ENCODE assay signal across 8 cellular contexts in genomic region chr14:37230551-37231194, GRCh38. TPM values are rescaled to one million over a fixed set of nuclear protein-coding genes. Genes with fewer than 3 reads are reported as not detected.
DNase-seq lines count a peak whose midpoint lies in the region; ATAC-seq and TF ChIP-seq lines count a peak whose summit lies in the region.

No MANE protein-coding gene starts in this region.

- peaks cover under 1% of the 10 kb centered on the region for H3K79me1 ChIP-seq in H9 (ENCODE audit: insufficient read depth, low read depth, low read length, poor library complexity, severe bottlenecking)

- H3K9me3 ChIP-seq in H9 (ENCODE audit: control insufficient read depth, low read depth, low read length) = no peaks in the 10 kb centered on the region
- H3K9me3 ChIP-seq in SJCRH30 (replicated peaks) = no peaks in the 10 kb centered on the region
- H3K9me3 ChIP-seq in ovary = no peaks in the 10 kb centered on the region

- H3K18ac ChIP-seq in H9 (ENCODE audit: insufficient read length, low read depth, low read length) = no peak overlapping the region

- H4K5ac ChIP-seq in H9 (ENCODE audit: insufficient read length, low read depth, low read length) = no peak overlapping the region

- H4K20me1 ChIP-seq in H9 (ENCODE audit: control insufficient read depth, insufficient read depth, insufficient read length) = no peaks in the 10 kb centered on the region

- H3K9ac ChIP-seq in H9 (ENCODE audit: extremely low read depth, insufficient read length, low read length) = no peak overlapping the region

- H3K4me1 Mint-ChIP-seq in H9 = no peaks in the 10 kb centered on the region
- no peaks in the 10 kb centered on the region for H3K4me1 Mint-ChIP-seq in effector memory CD8-positive, alpha-beta T cell (ENCODE audit: low read depth in 2 of 2)

- H4K91ac ChIP-seq in H9 (ENCODE audit: insufficient read length, low read depth, low read length) = no peak overlapping the region

- no peak overlapping the region for H2BK20ac ChIP-seq in H9 (ENCODE audit: low read depth, low read length, poor library complexity, severe bottlenecking)

- H2BK5ac ChIP-seq in H9 (ENCODE audit: insufficient read length, low read length) = no peak overlapping the region

- H3K4me3 Mint-ChIP-seq in H9 = no peak overlapping the region
- no peak overlapping the region for H3K4me3 Mint-ChIP-seq in effector memory CD8-positive, alpha-beta T cell

- no peak overlapping the region for H3K4ac ChIP-seq in H9 (ENCODE audit: low read depth, low read length)

- no peak overlapping the region for H3K27ac ChIP-seq in H9 (ENCODE audit: insufficient read length, low read depth, low read length)
- H3K27ac ChIP-seq in SJCRH30 = no peak overlapping the region
- H3K27ac ChIP-seq in ovary = no peak overlapping the region

- H3K14ac ChIP-seq in H9 (ENCODE audit: insufficient read depth, low read length) = no peak overlapping the region

- H2AFZ ChIP-seq in H9 (ENCODE audit: low read length) = no peak overlapping the region

- H3K23ac ChIP-seq in H9 (ENCODE audit: insufficient read length, low read depth, low read length) = no peak overlapping the region

- no peak overlapping the region for H2AK5ac ChIP-seq in H9 (ENCODE audit: insufficient read length, low read length)

- H3T11ph ChIP-seq in H9 (ENCODE audit: low read length) = no peak overlapping the region

- H3K36me3 ChIP-seq in SJCRH30 (no peaks in the 10 kb centered on the region), ovary (no peaks in the 10 kb centered on the region)

- no peak overlapping the region for H3K56ac ChIP-seq in H9 (ENCODE audit: insufficient read length, low read depth, low read length)

- H3K4me2 ChIP-seq in H9 (ENCODE audit: insufficient read depth, insufficient read length, low read length) = no peak overlapping the region

- intact Hi-C loops in ovary (cut with DNase I) = no loop called here

- TF ChIP-seq POLR2A in ovary (IDR thresholded peaks at IDR 0.05) = no peak

- WGBS in H9 (ENCODE audit: extremely low coverage, insufficient read length, low lambda C conversion rate) = no CpG with 5 or more reads among the region's 5 CpGs
- WGBS in ovary, 3 donors = 56 to 59% (median 57%) methylated on average over 5 of the region's 5 CpGs

- TF ChIP-seq CTCF in H9 (conservative IDR thresholded peaks at IDR 0.05) (peak; percentile 92), ovary (IDR thresholded peaks at IDR 0.05) (peak; percentile 42 to 56 (median 55))

- no peak overlapping the region for H3K4me3 ChIP-seq in SJCRH30
- no peak overlapping the region for H3K4me3 ChIP-seq in ovary

- H3K36me3 Mint-ChIP-seq in H9 (ENCODE audit: insufficient read depth in 1 of 3, low read depth in 3 of 3) = peaks cover 4 to 9% (median 6%) of the 10 kb centered on the region in 3 experiments
- no peaks in the 10 kb centered on the region for H3K36me3 Mint-ChIP-seq in effector memory CD8-positive, alpha-beta T cell (ENCODE audit: insufficient read depth)

- no peaks in the 10 kb centered on the region for H3K27me3 Mint-ChIP-seq in H9 (ENCODE audit: low read depth)
- no peaks in the 10 kb centered on the region for H3K27me3 Mint-ChIP-seq in effector memory CD8-positive, alpha-beta T cell

- H2BK12ac ChIP-seq in H9 (ENCODE audit: insufficient read length, low read depth, low read length) = no peak overlapping the region

- H3K79me2 ChIP-seq in H9 (ENCODE audit: insufficient read depth, low read length) = peaks cover 2% of the 10 kb centered on the region; the same call in 1 of the 2 replicates

- no peaks in the 10 kb centered on the region for H3K23me2 ChIP-seq in H9 (ENCODE audit: insufficient read length, low read depth, low read length, poor library complexity, severe bottlenecking)

- H3K4me1 ChIP-seq in H9 (ENCODE audit: insufficient read depth, low read length) (no peaks in the 10 kb centered on the region), SJCRH30 (no peaks in the 10 kb centered on the region), ovary (ENCODE audit: insufficient read depth) (no peaks in the 10 kb centered on the region)

- H3K27me3 ChIP-seq in H9 (ENCODE audit: insufficient read depth, low read length) (no peaks in the 10 kb centered on the region), SJCRH30 (no peaks in the 10 kb centered on the region), ovary (no peaks in the 10 kb centered on the region)

- no peak overlapping the region for H4K8ac ChIP-seq in H9 (replicated peaks; ENCODE audit: insufficient read length, low read depth, low read length)

- peak; percentile 43 for DNase-seq in G401 (ENCODE audit: low spot score)
- DNase-seq in H9 = no peak
- peak; percentile 71 for DNase-seq in NCI-H1105 (lab: John Stamatoyannopoulos, UW)
- peak; percentile 19 to 77 for DNase-seq in SJCRH30
- peak; percentile 66 for DNase-seq in fibroblast of gingiva (ENCODE audit: low read depth)
- DNase-seq in ovary = no peak
- no peak for DNase-seq in effector memory CD8-positive, alpha-beta T cell

- no peak overlapping the region for H2BK15ac ChIP-seq in H9 (ENCODE audit: low read depth, low read length)

- in situ Hi-C loops in G401 (cut with HindIII; ENCODE audit: low sequenced_read_pairs) = no loop called here

- H2BK120ac ChIP-seq in H9 (ENCODE audit: low read depth, low read length, poor library complexity, severe bottlenecking) = no peak overlapping the region

- TF ChIP-seq EP300 in ovary (IDR thresholded peaks at IDR 0.05) = no peak

- no peak overlapping the region for H3K27ac Mint-ChIP-seq in H9
- H3K27ac Mint-ChIP-seq in effector memory CD8-positive, alpha-beta T cell = no peak overlapping the region

- peaks cover 5% of the 10 kb centered on the region in 2 experiments for H3K9me3 Mint-ChIP-seq in H9
- H3K9me3 Mint-ChIP-seq in effector memory CD8-positive, alpha-beta T cell = peaks cover 0 to 8% of the 10 kb centered on the region in 2 donors

- no peak for ATAC-seq in effector memory CD8-positive, alpha-beta T cell (replicated peaks)
- ATAC-seq in HG02571 (IDR thresholded peaks at IDR 0.05; ENCODE audit: unreplicated experiment) = no peak

RNA-seq across cellular contexts. Expression of gene MIPOL1, which starts 32.9 kb away (rescaled TPM):
- total RNA-seq in G401 (2014; rRNA removed; shearing (Covaris generic)) = 8.4 and 13.2 TPM in 2 replicates
- 13.4 and 15.6 TPM in 2 replicates for total RNA-seq in H9 (2021)
- 10.6 and 11.1 TPM in 2 replicates for total RNA-seq in SJCRH30 (2014; rRNA removed; shearing (Covaris generic))
- 10 to 100 TPM; 16.9 to 29.5 (median 24.6) TPM for total RNA-seq in ovary
- polyA plus RNA-seq in ovary = 1 to 10 TPM; 5.0 to 7.7 TPM

RNA-seq across cellular contexts. Expression of gene SLC25A21, which starts 58.3 kb away (rescaled TPM):
- total RNA-seq in G401 (2014; rRNA removed; shearing (Covaris generic)) = 4.3 and 8.2 TPM in 2 replicates
- 5.8 and 7.1 TPM in 2 replicates for total RNA-seq in H9 (2021)
- 0.45 and 1.0 TPM in 2 replicates for total RNA-seq in SJCRH30 (2014; rRNA removed; shearing (Covaris generic))
- 1 to 10 TPM in 5 of 7 donors, under 1 TPM in 1, not detected in 1; 0.57 to 1.6 (median 1.2) TPM for total RNA-seq in ovary
- under 1 TPM; 0.75 to 0.90 TPM for polyA plus RNA-seq in ovary

Comparison
In these comparisons a context has a peak if more than half of its experiments do, and no peak if none do; other contexts are left out.
1. DNase-seq: peak in G401 (single experiment), NCI-H1105 (single experiment), SJCRH30 (2 of 2) and fibroblast of gingiva (single experiment); none in H9 (single experiment), ovary (0 of 5) and effector memory CD8-positive, alpha-beta T cell (0 of 3).